Comparison of ENCODE assay signal across 21 cellular contexts in the genomic region with DNA sequence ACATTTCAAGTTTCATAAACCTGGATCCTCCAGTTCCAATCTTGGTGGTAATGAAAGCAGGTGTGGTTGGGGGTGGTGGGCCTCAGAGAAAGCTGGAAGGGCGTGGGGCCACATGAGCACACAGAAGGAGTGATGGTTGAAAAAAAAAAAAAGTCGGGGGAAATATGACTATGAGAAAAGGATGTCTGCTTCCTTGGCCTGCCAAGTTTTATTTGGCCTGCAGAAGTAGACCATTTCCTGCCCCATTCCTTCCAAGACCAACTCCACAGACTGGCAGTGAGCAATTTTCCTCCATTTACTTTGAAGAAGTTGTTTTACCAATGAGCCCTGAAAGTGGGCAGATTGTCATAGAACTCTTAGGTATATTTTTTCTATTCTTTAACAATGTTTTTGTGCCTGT. TPM values are rescaled to one million over a fixed set of nuclear protein-coding genes. Genes with fewer than 3 reads are reported as not detected.
"Had no signal": no experiment of that assay in that cellular context is flagged by ENCODE, and none has a peak within 500 bp of the region (broad histone marks: within the 10 kb centered on the region; RNA-seq: fewer than 3 reads in every experiment).

No MANE protein-coding gene starts in this region.

- H3K4me1 Mint-ChIP-seq: activated CD4-positive, alpha-beta T cell treated with anti-CD3 and anti-CD28 coated beads for 36 hours; activated naive CD8-positive, alpha-beta T cell treated with anti-CD3 and anti-CD28 coated beads, Interleukin-2, amount 10 ng/mL, durations not matched to agents 7 days and 5 days; central memory CD8-positive, alpha-beta T cell had no signal

- DNase-seq: activated CD4-positive, alpha-beta memory T cell treated with anti-CD3 and anti-CD28 coated beads for 36 hours; activated CD4-positive, alpha-beta T cell treated with anti-CD3 and anti-CD28 coated beads for 36 hours; activated naive CD4-positive, alpha-beta T cell treated with Interleukin-2 at 50 U/mL for 16 hours; activated naive CD8-positive, alpha-beta T cell treated with anti-CD3 and anti-CD28 coated beads, Interleukin-2, amount 10 ng/mL, durations not matched to agents 7 days and 5 days; amygdala; brain microvascular endothelial cell; gastrocnemius medialis; kidney; left ventricle myocardium inferior; mammary epithelial cell; midbrain; nucleus accumbens; retina; spleen; stimulated activated naive CD4-positive, alpha-beta T cell treated with Interleukin-2 at 50 U/mL for 16 hours; substantia nigra; SW 1271 had no signal

- H3K36me3 Mint-ChIP-seq: activated CD4-positive, alpha-beta memory T cell treated with anti-CD3 and anti-CD28 coated beads for 36 hours; activated naive CD8-positive, alpha-beta T cell treated with anti-CD3 and anti-CD28 coated beads, Interleukin-2, amount 10 ng/mL, durations not matched to agents 7 days and 5 days had no signal

- H3K27ac Mint-ChIP-seq: activated CD4-positive, alpha-beta memory T cell treated with anti-CD3 and anti-CD28 coated beads for 36 hours; activated CD4-positive, alpha-beta T cell treated with anti-CD3 and anti-CD28 coated beads for 36 hours; activated naive CD8-positive, alpha-beta T cell treated with anti-CD3 and anti-CD28 coated beads, Interleukin-2, amount 10 ng/mL, durations not matched to agents 7 days and 5 days; activated T-helper 2 cell treated with anti-CD3 and anti-CD28 coated beads, Interferon-gamma antibody, Interleukin-2, Interleukin-4, amounts not matched to agents 10 μg/mL and 5 μg/mL and 100 μg/mL, durations not matched to agents 14 hours and 24 hours and 36 hours; nephron had no signal

- H3K9me3 Mint-ChIP-seq: activated naive CD8-positive, alpha-beta T cell treated with anti-CD3 and anti-CD28 coated beads, Interleukin-2, amount 10 ng/mL, durations not matched to agents 7 days and 5 days; activated T-helper 2 cell treated with anti-CD3 and anti-CD28 coated beads, Interferon-gamma antibody, Interleukin-2, Interleukin-4, amounts not matched to agents 10 μg/mL and 5 μg/mL and 100 μg/mL, durations not matched to agents 14 hours and 24 hours and 36 hours; central memory CD8-positive, alpha-beta T cell had no signal

- H3K4me3 Mint-ChIP-seq: activated CD4-positive, alpha-beta memory T cell treated with anti-CD3 and anti-CD28 coated beads for 36 hours; activated CD4-positive, alpha-beta T cell treated with anti-CD3 and anti-CD28 coated beads for 36 hours; activated naive CD8-positive, alpha-beta T cell treated with anti-CD3 and anti-CD28 coated beads, Interleukin-2, amount 10 ng/mL, durations not matched to agents 7 days and 5 days; central memory CD8-positive, alpha-beta T cell; nephron had no signal

RNA-seq across cellular contexts. Expression of a gene that starts 43.3 kb away (rescaled TPM):
- total RNA-seq: activated CD4-positive, alpha-beta memory T cell treated with anti-CD3 and anti-CD28 coated beads for 36 hours; activated CD4-positive, alpha-beta T cell treated with anti-CD3 and anti-CD28 coated beads for 36 hours; activated naive CD8-positive, alpha-beta T cell treated with anti-CD3 and anti-CD28 coated beads, Interleukin-2, amount 10 ng/mL, durations not matched to agents 7 days and 5 days; activated T-helper 2 cell treated with anti-CD3 and anti-CD28 coated beads, Interferon-gamma antibody, Interleukin-2, Interleukin-4, amounts not matched to agents 10 μg/mL and 5 μg/mL and 100 μg/mL, durations not matched to agents 14 hours and 24 hours and 36 hours; T-helper 2 cell treated with Interferon-gamma antibody and Interleukin-4, amounts not matched to agents 100 ng/mL and 5 ng/mL, for 36 hours had no signal
